8 cellular contexts compared by ENCODE assay signal in genomic region chr9:134135343-134136116, GRCh38. TPM values are rescaled to one million over a fixed set of nuclear protein-coding genes. Genes with fewer than 3 reads are reported as not detected.
A peak's percentile ranks its signal among the peaks of the same experiment; 100 is the strongest.
DNase-seq lines count a peak whose midpoint lies in the region; ATAC-seq, FAIRE-seq and TF ChIP-seq lines count a peak whose summit lies in the region.

Gene WDR5 (plus strand): TSS chr9:134136082. CDS start chr9:134139878, 3,796 bp downstream.

- peak within 1 kb of the TSS; percentile 89 for H3K4me3 Mint-ChIP-seq in CD8-positive, alpha-beta T cell
- H3K4me3 Mint-ChIP-seq in endothelial cell (ENCODE audit: unreplicated experiment), result peak within 1 kb of the TSS; percentile 94
- peak within 1 kb of the TSS; percentile 91 for H3K4me3 Mint-ChIP-seq in mesothelial cell of epicardium

- peak; percentile 81 to 95 (median 89) for DNase-seq in CD8-positive, alpha-beta T cell
- peak; percentile 94 for DNase-seq in HTR-8/SVneo (ENCODE audit: insufficient read length, low spot score)
- DNase-seq in OCI-LY7 (ENCODE audit: low spot score), result peak; percentile 94
- peak; percentile 97 for DNase-seq in activated CD8-positive, alpha-beta memory T cell treated with anti-CD3 and anti-CD28 coated beads, Interleukin-2, amount 50 U/mL, for 48 hours
- DNase-seq in endothelial cell (ENCODE audit: low spot score), result peak; percentile 95
- peak; percentile 88 to 95 for DNase-seq in mesothelial cell of epicardium (ENCODE audit: low spot score in 2 of 2, unreplicated experiment in 2 of 2)
- peak; percentile 88 for DNase-seq in stimulated activated CD8-positive, alpha-beta memory T cell treated with anti-CD3 and anti-CD28 coated beads, Interleukin-15, amount 100 ng/mL, for 24 hours (ENCODE audit: low read depth)

- BruUV-seq in OCI-LY7 (replicated peaks; lab: Mats Ljungman, UMichigan), result no TSS peak

- intact Hi-C loops in CD8-positive, alpha-beta T cell (cut with DNase I, micrococcal nuclease), result loop anchor here (1.0 to 10.0 kb wide), 7 partner anchors 29 to 1901 kb away; partner anchors contain the start of genes RNU6ATAC (in 2 of the 2), BRD3 (in 1 of the 2), BRD3OS (in 1 of the 2) and MED22 (in 1 of the 2)
- intact Hi-C loops in OCI-LY7 (cut with micrococcal nuclease; ENCODE audit: unreplicated experiment), result loop anchor here (1.0 to 5.0 kb wide), 3 partner anchors 29 to 108 kb away; partner anchors contain the start of genes BRD3, BRD3OS and RNU6ATAC

- H3K79me2 ChIP-seq in OCI-LY7 (ENCODE audit: insufficient read depth, low read depth, low read length), result peaks cover 48% of the 10 kb centered on the region

- CTCF ChIA-PET in CD8-positive, alpha-beta T cell (lab: Charles Lee), result no interaction called here
- CTCF ChIA-PET in OCI-LY7 (lab: Charles Lee; ENCODE audit: unreplicated experiment), result interaction anchor here (0.6 kb wide), 1 partner anchor 75 kb away, joined by 4 read pairs; no protein-coding TSS in a partner anchor

- peak within 1 kb of the TSS; percentile 88 for H3K4me2 ChIP-seq in OCI-LY7 (ENCODE audit: low read length)

- H3K9me2 ChIP-seq in OCI-LY7 (ENCODE audit: insufficient read depth, low read length), result no peaks in the 10 kb centered on the region

- POLR2A ChIA-PET in CD8-positive, alpha-beta T cell (lab: Charles Lee), result interaction anchor here (0.7 to 3.6 kb wide), 8 partner anchors 10 to 190 kb away, joined by 3 to 43 read pairs (median 4); partner anchors contain the start of genes BRD3OS and RNU6ATAC
- POLR2A ChIA-PET in OCI-LY7 (lab: Charles Lee), result interaction anchor here (0.6 to 1.3 kb wide), 3 partner anchors 29 to 1093 kb away, joined by 3 to 5 read pairs (median 3); partner anchors contain the start of gene RNU6ATAC

- H2AFZ ChIP-seq in OCI-LY7 (ENCODE audit: low read length), result peak within 1 kb of the TSS; percentile 84

- no peaks in the 10 kb centered on the region for H3K9me3 Mint-ChIP-seq in CD8-positive, alpha-beta T cell
- no peaks in the 10 kb centered on the region for H3K9me3 Mint-ChIP-seq in endothelial cell (ENCODE audit: unreplicated experiment)
- H3K9me3 Mint-ChIP-seq in mesothelial cell of epicardium, result no peaks in the 10 kb centered on the region

- H3K36me3 Mint-ChIP-seq in CD8-positive, alpha-beta T cell, result peaks cover 15% of the 10 kb centered on the region
- H3K36me3 Mint-ChIP-seq in endothelial cell (ENCODE audit: low read depth, unreplicated experiment) (peaks cover 14% of the 10 kb centered on the region), mesothelial cell of epicardium (peaks cover 7% of the 10 kb centered on the region)

- H3K27ac Mint-ChIP-seq in CD8-positive, alpha-beta T cell, result peak within 1 kb of the TSS; percentile 95
- H3K27ac Mint-ChIP-seq in endothelial cell (ENCODE audit: unreplicated experiment), result no peak within 1 kb of the TSS
- peak within 1 kb of the TSS; percentile 91 for H3K27ac Mint-ChIP-seq in mesothelial cell of epicardium

- no peak for TF ChIP-seq CTCF in CD8-positive, alpha-beta T cell (IDR thresholded peaks at IDR 0.05)
- peak; percentile 52 for TF ChIP-seq CTCF in OCI-LY7 (conservative IDR thresholded peaks at IDR 0.05; ENCODE audit: low read length)
- TF ChIP-seq CTCF in endothelial cell (IDR thresholded peaks at IDR 0.05; ENCODE audit: unreplicated experiment), result no peak
- no peak for TF ChIP-seq CTCF in mesothelial cell of epicardium (IDR thresholded peaks at IDR 0.05; ENCODE audit: unreplicated experiment)

- H3K4me1 Mint-ChIP-seq in CD8-positive, alpha-beta T cell (ENCODE audit: low read depth), result peaks cover 43% of the 10 kb centered on the region
- H3K4me1 Mint-ChIP-seq in endothelial cell (ENCODE audit: unreplicated experiment) (peaks cover 17% of the 10 kb centered on the region), mesothelial cell of epicardium (peaks cover 50% of the 10 kb centered on the region)

- no peaks in the 10 kb centered on the region for H3K9me3 ChIP-seq in CD8-positive, alpha-beta T cell (ENCODE audit: low read length)
- no peaks in the 10 kb centered on the region for H3K9me3 ChIP-seq in OCI-LY7 (ENCODE audit: low read length)

- H3K4me1 ChIP-seq in CD8-positive, alpha-beta T cell (ENCODE audit: insufficient read depth, low read length), result peaks cover 38% of the 10 kb centered on the region
- H3K4me1 ChIP-seq in OCI-LY7 (ENCODE audit: insufficient read depth, low read length, poor library complexity, severe bottlenecking), result peaks cover 33% of the 10 kb centered on the region

- H3K27ac ChIP-seq in CD8-positive, alpha-beta T cell (ENCODE audit: low read depth, low read length), result peak within 1 kb of the TSS; percentile 90
- H3K27ac ChIP-seq in OCI-LY7 (ENCODE audit: low read depth, low read length, poor library complexity, severe bottlenecking), result peak within 1 kb of the TSS; percentile 82

- no peak for FAIRE-seq in HTR-8/SVneo (lab: Jason Lieb, UNC)

- peaks cover 27% of the 10 kb centered on the region; the same call in 1 of the 2 replicates for H4K20me1 ChIP-seq in OCI-LY7 (ENCODE audit: insufficient read depth, low read length)

- no peaks in the 10 kb centered on the region for H3K27me3 ChIP-seq in CD8-positive, alpha-beta T cell (ENCODE audit: insufficient read depth, low read length)

- H3K36me3 ChIP-seq in CD8-positive, alpha-beta T cell (ENCODE audit: insufficient read depth, low read length), result peaks cover 9% of the 10 kb centered on the region
- peaks cover 31% of the 10 kb centered on the region for H3K36me3 ChIP-seq in OCI-LY7 (ENCODE audit: insufficient read depth, low read length)

- peak within 1 kb of the TSS; percentile 98 for H3K4me3 ChIP-seq in CD8-positive, alpha-beta T cell (ENCODE audit: low read depth, low read length)
- peak within 1 kb of the TSS; percentile 100 for H3K4me3 ChIP-seq in OCI-LY7 (ENCODE audit: low read depth, low read length, poor library complexity, severe bottlenecking)

- ATAC-seq in CD8-positive, alpha-beta T cell, result peak; percentile 86
- peak; percentile 55 for ATAC-seq in GM19463 (IDR thresholded peaks at IDR 0.05; ENCODE audit: unreplicated experiment)

- no peaks in the 10 kb centered on the region for H3K27me3 Mint-ChIP-seq in CD8-positive, alpha-beta T cell (ENCODE audit: low read depth)
- peaks cover 5% of the 10 kb centered on the region for H3K27me3 Mint-ChIP-seq in endothelial cell (ENCODE audit: unreplicated experiment)
- H3K27me3 Mint-ChIP-seq in mesothelial cell of epicardium (ENCODE audit: low read depth), result no peaks in the 10 kb centered on the region

RNA-seq across cellular contexts. Expression of gene WDR5, which starts in this region (rescaled TPM):
- total RNA-seq in CD8-positive, alpha-beta T cell, result 10 to 100 TPM; 15.5 to 16.6 TPM
- 27.5 and 32.5 TPM in 2 replicates for total RNA-seq in OCI-LY7 (2014; rRNA removed; shearing (Covaris generic))
- total RNA-seq in OCI-LY7 (2022) (44.6 and 46.3 TPM in 2 replicates), endothelial cell (ENCODE audit: unreplicated experiment) (26.5 TPM), mesothelial cell of epicardium (42.3 to 43.5 TPM (median 42.5 TPM) in 3 replicates)

Comparison
In these comparisons a context has a peak if more than half of its experiments do, and no peak if none do; other contexts are left out.
1. Peak in every context shown above with its lines: DNase-seq, ATAC-seq, H3K4me3 ChIP-seq and H3K27ac ChIP-seq.